Comparison of ENCODE assay signal across 36 cellular contexts in the genomic region with DNA sequence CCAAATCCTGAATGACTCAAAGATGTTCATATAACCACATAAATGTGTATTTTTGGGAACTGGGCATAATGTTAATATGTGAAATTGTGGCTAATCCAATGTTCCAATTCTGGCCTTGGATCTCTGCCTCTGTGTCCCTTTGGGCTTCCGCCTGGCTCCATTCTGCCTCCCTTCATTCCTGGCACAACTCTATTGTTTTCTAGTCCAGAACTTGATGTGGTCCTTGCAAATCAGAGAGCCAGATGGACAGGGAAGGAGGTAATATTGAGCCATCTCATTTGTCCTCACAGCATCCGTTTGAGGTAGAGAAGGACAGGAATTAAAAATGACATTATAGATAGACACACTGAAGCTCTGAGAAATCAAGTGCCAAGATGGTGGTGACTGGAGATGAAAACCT.
DNase-seq lines count a peak whose midpoint lies in the region; ATAC-seq, FAIRE-seq and TF ChIP-seq lines count a peak whose summit lies in the region.
"Had no signal": no experiment of that assay in that cellular context is flagged by ENCODE, and none has a peak within 500 bp of the region (broad histone marks: within the 10 kb centered on the region; RNA-seq: fewer than 3 reads in every experiment).

No MANE protein-coding gene starts in this region.

- FAIRE-seq in HepG2 (lab: Jason Lieb, UNC): no peak
- FAIRE-seq: A549, endometrium, GM12878, H1, kidney, urothelium cell line had no signal

- H3K36me3 ChIP-seq in HepG2 (replicated peaks in 1 of 2; ENCODE audit: control insufficient read depth in 1 of 2, insufficient read depth in 2 of 2, low read length in 2 of 2) (no peaks in the 10 kb centered on the region), right lobe of liver (no peaks in the 10 kb centered on the region), neural progenitor cell (no peaks in the 10 kb centered on the region)
- H3K36me3 ChIP-seq: cardiac muscle cell, heart right ventricle, lower lobe of right lung, MG63, Peyer's patch, WERI-Rb-1 had no signal

- H3K9me3 ChIP-seq in HepG2 (ENCODE audit: low read length) (no peaks in the 10 kb centered on the region), right lobe of liver (no peaks in the 10 kb centered on the region), neural progenitor cell (ENCODE audit: low read depth) (no peaks in the 10 kb centered on the region)
- H3K9me3 ChIP-seq: A549, heart right ventricle, lower lobe of right lung, MG63, Peyer's patch had no signal

- intact Hi-C loops in HepG2 (cut with micrococcal nuclease; ENCODE audit: unreplicated experiment): no loop called here
- intact Hi-C loops in right lobe of liver (cut with DNase I): no loop called here

- H2AFZ ChIP-seq in HepG2 (ENCODE audit: low read length): peak overlapping the region; percentile 27
- no peak overlapping the region for H2AFZ ChIP-seq in neural progenitor cell (replicated peaks)

- no peaks in the 10 kb centered on the region for H3K9me3 Mint-ChIP-seq in neural progenitor cell
- H3K9me3 Mint-ChIP-seq: activated naive CD4-positive, alpha-beta T cell treated with anti-CD3 and anti-CD28 coated beads, Interleukin-2, amount 50 U/mL, for 72 hours; activated T-helper 2 cell treated with anti-CD3 and anti-CD28 coated beads, Interferon-gamma antibody, Interleukin-2, Interleukin-4, amounts not matched to agents 10 μg/mL and 5 μg/mL and 100 μg/mL, durations not matched to agents 14 hours and 24 hours and 36 hours; HFFc6; naive thymus-derived CD8-positive, alpha-beta T cell; stimulated activated memory B cell treated with anti-CD40 and anti-IgM and Interleukin-4, amounts not matched to agents 10 μg/mL and 1 μg/mL and 100 μg/mL, for 72 hours; T-helper 2 cell treated with Interferon-gamma antibody and Interleukin-4, amounts not matched to agents 5 μg/mL and 100 μg/mL, for 36 hours had no signal

- H3K27me3 Mint-ChIP-seq in neural progenitor cell (ENCODE audit: insufficient read depth, low read depth): peaks cover 8% of the 10 kb centered on the region
- H3K27me3 Mint-ChIP-seq: naive thymus-derived CD8-positive, alpha-beta T cell; stimulated activated memory B cell treated with anti-CD40 and anti-IgM and Interleukin-4, amounts not matched to agents 10 μg/mL and 1 μg/mL and 100 μg/mL, for 72 hours had no signal

- no TSS peak for BruUV-seq in HepG2 (replicated peaks; lab: Mats Ljungman, UMichigan)

- no peak for TF ChIP-seq CTCF in HepG2 (CRISPR knock-in tag; IDR thresholded peaks at IDR 0.05)
- TF ChIP-seq CTCF in right lobe of liver (IDR thresholded peaks at IDR 0.05): no peak
- no peak for TF ChIP-seq CTCF in neural progenitor cell (IDR thresholded peaks at IDR 0.05)

- H3K4me3 Mint-ChIP-seq in neural progenitor cell: no peak overlapping the region
- H3K4me3 Mint-ChIP-seq: HFFc6; stimulated activated memory B cell treated with anti-CD40 and anti-IgM and Interleukin-4, amounts not matched to agents 10 μg/mL and 1 μg/mL and 100 μg/mL, for 72 hours; T-helper 2 cell treated with Interferon-gamma antibody and Interleukin-4, amounts not matched to agents 5 μg/mL and 100 μg/mL, for 36 hours had no signal

- H3K4me2 ChIP-seq in HepG2 (ENCODE audit: low read depth, low read length): no peak overlapping the region
- H3K4me2 ChIP-seq in neural progenitor cell: peak overlapping the region; percentile 43
- H3K4me2 ChIP-seq: A549 had no signal

- H4K20me1 ChIP-seq in HepG2 (ENCODE audit: insufficient read depth, low read length): no peaks in the 10 kb centered on the region
- no peaks in the 10 kb centered on the region for H4K20me1 ChIP-seq in neural progenitor cell (ENCODE audit: low read depth)

- 53% methylated on average over 2 of the region's 2 CpGs for WGBS in HepG2 (ENCODE audit: low lambda C conversion rate)
- 89% methylated on average over 2 of the region's 2 CpGs for WGBS in right lobe of liver (ENCODE audit: insufficient coverage, low coverage, low lambda C conversion rate, missing lambda C conversion rate)

- no peak overlapping the region for H3K9ac ChIP-seq in HepG2 (ENCODE audit: insufficient read depth, low read depth, low read length)
- no peak overlapping the region for H3K9ac ChIP-seq in neural progenitor cell

- CTCF ChIA-PET in HepG2 (lab: Yijun Ruan, JAX; ENCODE audit: low intra/inter-chr PET ratio, low total read pairs): no interaction called here

- H3K4me1 ChIP-seq in HepG2 (ENCODE audit: insufficient read depth, low read length) (peaks cover 13% of the 10 kb centered on the region), right lobe of liver (no peaks in the 10 kb centered on the region), neural progenitor cell (peaks cover 43% of the 10 kb centered on the region)

- no peak for TF ChIP-seq RAD21 in HepG2 (CRISPR knock-in tag; IDR thresholded peaks at IDR 0.05)

- in situ Hi-C loops in HepG2 (cut with HindIII; ENCODE audit: extremely low pct_ligation_motif_present, low pct_unique_long_range_greater_than_20kb): no loop called here

- H3K27ac ChIP-seq in HepG2 (ENCODE audit: extremely low read length, insufficient read depth, low read length): no peak overlapping the region
- no peak overlapping the region for H3K27ac ChIP-seq in right lobe of liver
- H3K27ac ChIP-seq in caudate nucleus (ENCODE audit: low read depth, low read length): peak overlapping the region; percentile 82
- H3K27ac ChIP-seq in neural progenitor cell: no peak overlapping the region
- H3K27ac ChIP-seq: A549, cardiac muscle cell, lower lobe of right lung, Peyer's patch, WERI-Rb-1 had no signal

- peak overlapping the region; percentile 81 for H3K27ac Mint-ChIP-seq in neural progenitor cell
- H3K27ac Mint-ChIP-seq: activated naive CD4-positive, alpha-beta T cell treated with anti-CD3 and anti-CD28 coated beads, Interleukin-2, amount 50 U/mL, for 72 hours; activated T-helper 2 cell treated with anti-CD3 and anti-CD28 coated beads, Interferon-gamma antibody, Interleukin-2, Interleukin-4, amounts not matched to agents 10 μg/mL and 5 μg/mL and 100 μg/mL, durations not matched to agents 14 hours and 24 hours and 36 hours; HFFc6; T-helper 2 cell treated with Interferon-gamma antibody and Interleukin-4, amounts not matched to agents 5 μg/mL and 100 μg/mL, for 36 hours had no signal

- no peak for TF ChIP-seq EP300 in HepG2 (IDR thresholded peaks at IDR 0.05; ENCODE audit: low read depth in 2 of 2, low read length in 2 of 2)
- no peak for TF ChIP-seq EP300 in HepG2 (CRISPR knock-in tag; IDR thresholded peaks at IDR 0.05; ENCODE audit: borderline replicate concordance)

- DNase-seq in HepG2 (ENCODE audit: low spot score): no peak
- DNase-seq in right lobe of liver: no peak
- DNase-seq in caudate nucleus (lab: John Stamatoyannopoulos, UW): peak in 1 of 61 donors; percentile 98
- DNase-seq in neural progenitor cell (ENCODE audit: low spot score): no peak
- DNase-seq in NCI-H748 (lab: John Stamatoyannopoulos, UW; ENCODE audit: unreplicated experiment): no peak
- no peak for DNase-seq in occipital lobe (lab: John Stamatoyannopoulos, UW)
- DNase-seq: activated CD4-positive, alpha-beta T cell treated with anti-CD3 and anti-CD28 coated beads for 4 hours; activated T-cell treated with anti-CD3 and anti-CD28 coated beads for 4 hours; EL; foreskin melanocyte; heart right ventricle; HFFc6; KG1; kidney; lower lobe of right lung; naive thymus-derived CD8-positive, alpha-beta T cell; NCI-H1417 treated with DMSO at 0.1 percent for 48 hours; NCI-H2081 treated with DMSO at 0.1 percent for 48 hours; NCI-H2227 treated with DMSO at 0.1 percent for 48 hours; NCI-H526 treated with DMSO at 0.1 percent for 48 hours; Peyer's patch; SIG-M5; WERI-Rb-1 had no signal

- POLR2A ChIA-PET in HepG2 (lab: Yijun Ruan, JAX): no interaction called here

- no peaks in the 10 kb centered on the region for H3K79me2 ChIP-seq in HepG2 (ENCODE audit: insufficient read depth, low read length)
- H3K79me2 ChIP-seq in neural progenitor cell (ENCODE audit: low read depth): no peaks in the 10 kb centered on the region

- ATAC-seq in HepG2: no peak
- ATAC-seq in right lobe of liver: no peak
- no peak for ATAC-seq in HG03342 (IDR thresholded peaks at IDR 0.05; ENCODE audit: unreplicated experiment)
- no peak for ATAC-seq in GM19328 (IDR thresholded peaks at IDR 0.05; ENCODE audit: unreplicated experiment)
- ATAC-seq: A549; activated naive CD4-positive, alpha-beta T cell treated with anti-CD3 and anti-CD28 coated beads, Interleukin-2, amount 50 U/mL, for 72 hours; GM12878; heart right ventricle; lower lobe of right lung; naive thymus-derived CD8-positive, alpha-beta T cell; stimulated activated memory B cell treated with anti-CD40 and anti-IgM and Interleukin-4, amounts not matched to agents 10 μg/mL and 1 μg/mL and 100 μg/mL, for 72 hours had no signal

- H3K36me3 Mint-ChIP-seq in neural progenitor cell: no peaks in the 10 kb centered on the region
- H3K36me3 Mint-ChIP-seq: naive thymus-derived CD8-positive, alpha-beta T cell; stimulated activated memory B cell treated with anti-CD40 and anti-IgM and Interleukin-4, amounts not matched to agents 10 μg/mL and 1 μg/mL and 100 μg/mL, for 72 hours had no signal

- TF ChIP-seq POLR2A in HepG2 (IDR thresholded peaks at IDR 0.05; ENCODE audit: insufficient read depth in 1 of 2, low read depth in 2 of 2, low read length in 2 of 2) (no peak), right lobe of liver (IDR thresholded peaks at IDR 0.05) (no peak)

- H3F3A ChIP-seq in neural progenitor cell (ENCODE audit: low read depth): peaks cover 25% of the 10 kb centered on the region

- H3K27me3 ChIP-seq in HepG2 (ENCODE audit: control insufficient read depth in 1 of 2, insufficient read depth in 2 of 2, low read length in 2 of 2): no peaks in the 10 kb centered on the region; a peak in 1 of 5 replicates
- H3K27me3 ChIP-seq in right lobe of liver: no peaks in the 10 kb centered on the region
- H3K27me3 ChIP-seq in neural progenitor cell: no peaks in the 10 kb centered on the region
- H3K27me3 ChIP-seq: cardiac muscle cell, heart right ventricle, MG63, Peyer's patch had no signal

- H3K4me1 Mint-ChIP-seq in neural progenitor cell: peaks cover 64% of the 10 kb centered on the region

- H3K4me3 ChIP-seq in HepG2 (replicated peaks in 1 of 3; ENCODE audit: insufficient read depth in 1 of 3, low read depth in 2 of 3, low read length in 3 of 3) (no peak overlapping the region), right lobe of liver (no peak overlapping the region), neural progenitor cell (no peak overlapping the region)
- H3K4me3 ChIP-seq: A549, cardiac muscle cell, GM12878, heart right ventricle, lower lobe of right lung, MG63, Peyer's patch had no signal
